In the genomic region with DNA sequence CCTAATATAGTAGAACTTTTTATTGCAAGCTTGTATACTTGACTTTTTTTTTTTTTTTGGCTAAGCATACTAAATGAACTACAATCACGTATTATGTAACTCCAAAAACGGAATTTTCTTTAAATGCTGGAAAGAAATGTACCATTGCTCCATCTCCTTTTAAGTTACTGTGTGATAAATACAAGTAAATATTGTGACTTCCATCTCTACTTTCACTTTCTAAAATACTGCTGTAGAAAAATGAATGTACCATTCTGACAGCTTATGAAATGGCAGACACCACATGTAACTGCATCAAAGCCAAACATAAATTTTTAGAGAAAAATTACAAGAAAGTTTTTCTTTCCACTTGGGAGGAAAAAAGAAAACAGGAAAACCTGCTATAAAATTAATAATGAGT, we compare ENCODE assay signal across 20 cellular contexts. TPM values are rescaled to one million over a fixed set of nuclear protein-coding genes. Genes with fewer than 3 reads are reported as not detected.
A peak's percentile ranks its signal among the peaks of the same experiment; 100 is the strongest.
DNase-seq lines count a peak whose midpoint lies in the region; TF ChIP-seq lines count a peak whose summit lies in the region.
"Had no signal": no experiment of that assay in that cellular context is flagged by ENCODE, and none has a peak within 500 bp of the region (broad histone marks: within the 10 kb centered on the region; RNA-seq: fewer than 3 reads in every experiment).

No MANE protein-coding gene starts in this region.

- H3K79me2 ChIP-seq in OCI-LY1 (ENCODE audit: insufficient read depth, low read length) = peaks cover 75% of the 10 kb centered on the region

- no peaks in the 10 kb centered on the region for H3F3A ChIP-seq in OCI-LY1 (ENCODE audit: insufficient read depth, low read length)

- intact Hi-C loops in activated CD4-positive, alpha-beta T cell treated with anti-CD3 and anti-CD28 coated beads, Interleukin-2, amount 10 ng/mL, durations not matched to agents 24 days and 14 days (cut with micrococcal nuclease) = no loop called here
- intact Hi-C loops in esophagus muscularis mucosa (cut with DNase I) (no loop called here), spleen (cut with DNase I; ENCODE audit: low total_unique reads) (no loop called here), thyroid gland (cut with DNase I) (no loop called here)

- no peaks in the 10 kb centered on the region for H4K20me1 ChIP-seq in OCI-LY1 (ENCODE audit: insufficient read depth, low read length)

- no peaks in the 10 kb centered on the region for H3K9me3 Mint-ChIP-seq in activated CD4-positive, alpha-beta T cell treated with anti-CD3 and anti-CD28 coated beads, Interleukin-2, amount 10 ng/mL, durations not matched to agents 24 days and 14 days
- H3K9me3 Mint-ChIP-seq: WTC11 had no signal

- WGBS in esophagus muscularis mucosa = 14% methylated on average over 2 of the region's 2 CpGs
- 41 to 65% (median 52%) methylated on average over 2 of the region's 2 CpGs for WGBS in spleen, 5 donors
- WGBS in thyroid gland, 2 donors = 76 to 77% methylated on average over 2 of the region's 2 CpGs

- peak overlapping the region; percentile 67 for H3K27ac Mint-ChIP-seq in activated CD4-positive, alpha-beta T cell treated with anti-CD3 and anti-CD28 coated beads, Interleukin-2, amount 10 ng/mL, durations not matched to agents 24 days and 14 days
- H3K27ac Mint-ChIP-seq: WTC11 had no signal

- peak overlapping the region; percentile 35; the same call in 1 of the 2 replicates for H3K9ac ChIP-seq in OCI-LY1 (ENCODE audit: low read length)

- H3K36me3 ChIP-seq in OCI-LY1 (ENCODE audit: insufficient read depth, low read length) (no peaks in the 10 kb centered on the region; the same call in none of the 2 replicates), esophagus muscularis mucosa (peaks cover 0 to 8% (median 0%) of the 10 kb centered on the region in 4 donors), spleen (peaks cover 0 to 29% (median 4%) of the 10 kb centered on the region in 6 donors), thyroid gland (no peaks in the 10 kb centered on the region)
- H3K36me3 ChIP-seq: ovary had no signal

- TF ChIP-seq CTCF in OCI-LY1 (IDR thresholded peaks at IDR 0.05; ENCODE audit: low read length) (no peak), esophagus muscularis mucosa (IDR thresholded peaks at IDR 0.05) (no peak), spleen (IDR thresholded peaks at IDR 0.05 in 8 of 11, conservative IDR thresholded peaks at IDR 0.05 in 3 of 11) (no peak), thyroid gland (IDR thresholded peaks at IDR 0.05) (no peak)

- H3K36me3 Mint-ChIP-seq in activated CD4-positive, alpha-beta T cell treated with anti-CD3 and anti-CD28 coated beads, Interleukin-2, amount 10 ng/mL, durations not matched to agents 24 days and 14 days (ENCODE audit: low read depth) = peaks cover 11% of the 10 kb centered on the region

- peak overlapping the region; percentile 75 for H3K27ac ChIP-seq in OCI-LY1 (ENCODE audit: low read depth, low read length, poor library complexity, severe bottlenecking)
- peak overlapping the region in 3 of 4 donors; percentile 6 to 18 (median 9) for H3K27ac ChIP-seq in esophagus muscularis mucosa (replicated peaks in 1 of 4)
- peak overlapping the region in 6 of 8 donors; percentile 8 to 55 (median 31) for H3K27ac ChIP-seq in spleen
- no peak overlapping the region for H3K27ac ChIP-seq in thyroid gland
- H3K27ac ChIP-seq: ovary, PC-9, tibial artery had no signal

- no peaks in the 10 kb centered on the region for H3K27me3 ChIP-seq in OCI-LY1 (ENCODE audit: insufficient read depth, low read length)
- H3K27me3 ChIP-seq in esophagus muscularis mucosa = no peaks in the 10 kb centered on the region
- H3K27me3 ChIP-seq in spleen (replicated peaks in 1 of 7) = no peaks in the 10 kb centered on the region
- no peaks in the 10 kb centered on the region for H3K27me3 ChIP-seq in thyroid gland
- H3K27me3 ChIP-seq: MG63, ovary, sigmoid colon, tibial artery had no signal

- H3K4me1 Mint-ChIP-seq in activated CD4-positive, alpha-beta T cell treated with anti-CD3 and anti-CD28 coated beads, Interleukin-2, amount 10 ng/mL, durations not matched to agents 24 days and 14 days = peaks cover 19% of the 10 kb centered on the region
- H3K4me1 Mint-ChIP-seq: WTC11 had no signal

- no peaks in the 10 kb centered on the region for H3K9me2 ChIP-seq in OCI-LY1 (ENCODE audit: low read depth, low read length)

- H3K4me2 ChIP-seq in OCI-LY1 (ENCODE audit: low read length) = peak overlapping the region; percentile 61
- H3K4me2 ChIP-seq: PC-9 had no signal

- no peaks in the 10 kb centered on the region for H3K27me3 Mint-ChIP-seq in activated CD4-positive, alpha-beta T cell treated with anti-CD3 and anti-CD28 coated beads, Interleukin-2, amount 10 ng/mL, durations not matched to agents 24 days and 14 days

- H3K4me3 ChIP-seq in OCI-LY1 (ENCODE audit: low read depth, low read length, poor library complexity, severe bottlenecking) (peak overlapping the region; percentile 33), esophagus muscularis mucosa (peak overlapping the region in 2 of 4 donors; percentile 1 to 2), spleen (no peak overlapping the region), thyroid gland (replicated peaks in 1 of 3) (no peak overlapping the region)
- H3K4me3 ChIP-seq: MG63, ovary, PC-9, sigmoid colon, tibial artery had no signal

- no peak for TF ChIP-seq POLR2A in esophagus muscularis mucosa (IDR thresholded peaks at IDR 0.05; ENCODE audit: low read depth)
- TF ChIP-seq POLR2A in spleen (IDR thresholded peaks at IDR 0.05) = no peak
- no peak for TF ChIP-seq POLR2A in thyroid gland (IDR thresholded peaks at IDR 0.05)

- no peak for TF ChIP-seq EP300 in esophagus muscularis mucosa (IDR thresholded peaks at IDR 0.05)

- peaks cover 61% of the 10 kb centered on the region for H3K4me1 ChIP-seq in OCI-LY1 (ENCODE audit: insufficient read depth, low read length, severe bottlenecking)
- peaks cover 17 to 50% (median 39%) of the 10 kb centered on the region in 4 donors for H3K4me1 ChIP-seq in esophagus muscularis mucosa
- peaks cover 9 to 56% (median 32%) of the 10 kb centered on the region in 6 donors for H3K4me1 ChIP-seq in spleen
- H3K4me1 ChIP-seq in thyroid gland = peaks cover 4% of the 10 kb centered on the region in 2 donors

- no peak for DNase-seq in activated CD4-positive, alpha-beta T cell treated with anti-CD3 and anti-CD28 coated beads, Interleukin-2, amount 10 ng/mL, durations not matched to agents 24 days and 14 days
- no peak for DNase-seq in activated CD4-positive, alpha-beta T cell treated with anti-CD3 and anti-CD28 coated beads, Interleukin-2, amount 50 U/mL, for 4 hours
- DNase-seq in esophagus muscularis mucosa (ENCODE audit: extremely low spot score) (no peak), spleen (no peak), COR-L47 (lab: John Stamatoyannopoulos, UW) (no peak), thyroid gland (no peak)
- no peak for DNase-seq in stimulated activated naive CD4-positive, alpha-beta T cell (lab: John Stamatoyannopoulos, UW)
- DNase-seq: amniotic stem cell; head of caudate nucleus; MG63; NCI-H1930; NCI-H69; ovary; PC-9; sigmoid colon; stimulated activated CD4-positive, alpha-beta T cell treated with anti-CD3 and anti-CD28 coated beads, Interleukin-4, amount 100 ng/mL, for 1 hour; stimulated activated CD8-positive, alpha-beta memory T cell treated with anti-CD3 and anti-CD28 coated beads, Interleukin-4, amount 100 ng/mL, for 48 hours; tibial artery had no signal

- H3K4me3 Mint-ChIP-seq in activated CD4-positive, alpha-beta T cell treated with anti-CD3 and anti-CD28 coated beads, Interleukin-2, amount 10 ng/mL, durations not matched to agents 24 days and 14 days = peak overlapping the region; percentile 57
- H3K4me3 Mint-ChIP-seq: WTC11 had no signal

- no peak overlapping the region for H2AFZ ChIP-seq in OCI-LY1 (ENCODE audit: low read length)
- H2AFZ ChIP-seq: PC-9 had no signal

- H3K9me3 ChIP-seq in OCI-LY1 (ENCODE audit: low read length) = no peaks in the 10 kb centered on the region
- no peaks in the 10 kb centered on the region for H3K9me3 ChIP-seq in esophagus muscularis mucosa
- no peaks in the 10 kb centered on the region for H3K9me3 ChIP-seq in spleen
- no peaks in the 10 kb centered on the region for H3K9me3 ChIP-seq in thyroid gland
- H3K9me3 ChIP-seq: MG63, ovary, sigmoid colon, tibial artery had no signal

RNA-seq across cellular contexts. Expression of gene ASH1L, which starts 54.6 kb away (rescaled TPM):
- total RNA-seq in activated CD4-positive, alpha-beta T cell treated with anti-CD3 and anti-CD28 coated beads, Interleukin-2, amount 10 ng/mL, durations not matched to agents 24 days and 14 days = 38.9 and 44.7 TPM in 2 replicates
- total RNA-seq in esophagus muscularis mucosa = 10 to 100 TPM; 63.3 to 75.6 (median 67.7) TPM
- 10 to 100 TPM; 61.8 to 89.8 (median 75.5) TPM for total RNA-seq in spleen
- polyA plus RNA-seq in spleen = 1 to 10 TPM; 2.5 to 6.6 (median 3.1) TPM
- total RNA-seq in thyroid gland = 100 to 1,000 TPM in 1 of 4 donors, 10 to 100 TPM in 3; 68.1 to 120 (median 85.2) TPM

Comparison
In these comparisons a context has a peak if more than half of its experiments do, and no peak if none do; other contexts are left out.
1. H3K27ac ChIP-seq: peak in OCI-LY1 (single experiment), esophagus muscularis mucosa (3 of 4) and spleen (6 of 8); none in thyroid gland (0 of 3).